Comparison of ENCODE assay signal across 16 cellular contexts in genomic region chr7:123844142-123844541, GRCh38. TPM values are rescaled to one million over a fixed set of nuclear protein-coding genes. Genes with fewer than 3 reads are reported as not detected.
"Had no signal": no experiment of that assay in that cellular context is flagged by ENCODE, and none has a peak within 500 bp of the region (broad histone marks: within the 10 kb centered on the region; RNA-seq: fewer than 3 reads in every experiment).

No MANE protein-coding gene starts in this region.

RNA-seq across cellular contexts. Expression of gene HYAL4, which starts 0.8 kb away (rescaled TPM):
- total RNA-seq: naive thymus-derived CD8-positive, alpha-beta T cell; natural killer cell treated with Interleukin-12 subunit alpha and Interleukin-12 subunit beta and Interleukin-15 and Interleukin-18, amount 100 ng/mL, for 72 hours; neural crest cell; occipital lobe; osteoblast; progenitor cell of endocrine pancreas; renal cortical epithelial cell; sciatic nerve; smooth muscle cell; transverse colon; upper lobe of right lung; urinary bladder; uterus had no signal
- polyA plus RNA-seq: naive thymus-derived CD8-positive, alpha-beta T cell; ovary; right cardiac atrium; smooth muscle cell; spleen; urinary bladder had no signal
